ENCODE assay signal across 10 cellular contexts in genomic region chr1:43221256-43221778, GRCh38.
DNase-seq lines count a peak whose midpoint lies in the region; ATAC-seq lines count a peak whose summit lies in the region.
"Had no signal": no experiment of that assay in that cellular context is flagged by ENCODE, and none has a peak within 500 bp of the region (broad histone marks: within the 10 kb centered on the region; RNA-seq: fewer than 3 reads in every experiment).

No MANE protein-coding gene starts in this region.

- H3K27me3 Mint-ChIP-seq in stimulated activated memory B cell treated with anti-CD40 and anti-IgM and Interleukin-4, amounts not matched to agents 10 μg/mL and 1 μg/mL and 100 μg/mL, for 72 hours: no peaks in the 10 kb centered on the region

- peaks cover 31% of the 10 kb centered on the region for H3K4me1 Mint-ChIP-seq in stimulated activated memory B cell treated with anti-CD40 and anti-IgM and Interleukin-4, amounts not matched to agents 10 μg/mL and 1 μg/mL and 100 μg/mL, for 72 hours

- H3K4me3 Mint-ChIP-seq in stimulated activated memory B cell treated with anti-CD40 and anti-IgM and Interleukin-4, amounts not matched to agents 10 μg/mL and 1 μg/mL and 100 μg/mL, for 72 hours: peak overlapping the region; percentile 8

- peak; percentile 75 for ATAC-seq in HG02852 (IDR thresholded peaks at IDR 0.05; ENCODE audit: unreplicated experiment)
- ATAC-seq in stimulated activated memory B cell treated with anti-CD40 and anti-IgM and Interleukin-4, amounts not matched to agents 10 μg/mL and 1 μg/mL and 100 μg/mL, for 72 hours: peak; percentile 93

- no peaks in the 10 kb centered on the region for H3K9me3 Mint-ChIP-seq in stimulated activated memory B cell treated with anti-CD40 and anti-IgM and Interleukin-4, amounts not matched to agents 10 μg/mL and 1 μg/mL and 100 μg/mL, for 72 hours

- peak overlapping the region; percentile 89 for H3K27ac Mint-ChIP-seq in stimulated activated memory B cell treated with anti-CD40 and anti-IgM and Interleukin-4, amounts not matched to agents 10 μg/mL and 1 μg/mL and 100 μg/mL, for 72 hours
- H3K27ac Mint-ChIP-seq: progenitor cell of endocrine pancreas had no signal

- H3K36me3 Mint-ChIP-seq in stimulated activated memory B cell treated with anti-CD40 and anti-IgM and Interleukin-4, amounts not matched to agents 10 μg/mL and 1 μg/mL and 100 μg/mL, for 72 hours: peaks cover 55% of the 10 kb centered on the region

- DNase-seq in GM19240 (ENCODE audit: insufficient read length, low spot score) (peak; percentile 27), MV-4-11 (lab: John Stamatoyannopoulos, UW) (peak; percentile 85), NCI-H345 (lab: John Stamatoyannopoulos, UW) (no peak)
- DNase-seq in activated effector memory CD4-positive, alpha-beta T cell treated with anti-CD3 and anti-CD28 coated beads, Interleukin-2, amount 50 U/mL, for 16 hours: no peak
- no peak for DNase-seq in activated CD4-positive, alpha-beta T cell treated with anti-CD3 and anti-CD28 coated beads for 48 hours
- DNase-seq: Karpas-422; stimulated activated CD8-positive, alpha-beta memory T cell treated with anti-CD3 and anti-CD28 coated beads, Interleukin-4, amount 100 ng/mL, for 48 hours had no signal

Comparison
In these comparisons a context has a peak if more than half of its experiments do, and no peak if none do; other contexts are left out.
1. DNase-seq: peak in GM19240 (single experiment) and MV-4-11 (single experiment); none in NCI-H345 (single experiment), activated effector memory CD4-positive, alpha-beta T cell treated with anti-CD3 and anti-CD28 coated beads, Interleukin-2, amount 50 U/mL, for 16 hours (single experiment) and activated CD4-positive, alpha-beta T cell treated with anti-CD3 and anti-CD28 coated beads for 48 hours (single experiment).